ENCODE assay signal across 8 cellular contexts in the genomic region with DNA sequence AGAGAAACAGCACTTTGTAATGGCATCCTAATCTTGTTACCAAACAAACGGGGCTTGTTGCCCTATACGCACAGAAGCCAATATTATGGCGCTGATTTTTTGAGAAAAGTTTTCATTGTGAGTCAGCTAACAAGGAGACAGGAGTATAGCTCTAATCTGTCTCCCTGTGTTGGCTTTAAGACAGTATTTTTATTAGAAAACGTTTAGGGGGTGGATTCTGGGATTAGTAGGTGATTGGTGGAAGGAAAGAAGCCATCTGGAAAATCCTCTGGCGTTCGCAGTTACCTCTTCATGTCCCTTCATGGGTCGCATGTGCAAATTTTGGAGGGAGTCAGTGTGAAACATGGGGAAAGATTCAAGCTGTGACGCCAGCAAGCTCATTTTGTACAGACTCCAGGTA. TPM values are rescaled to one million over a fixed set of nuclear protein-coding genes. Genes with fewer than 3 reads are reported as not detected.
A peak's percentile ranks its signal among the peaks of the same experiment; 100 is the strongest.
DNase-seq lines count a peak whose midpoint lies in the region; ATAC-seq and TF ChIP-seq lines count a peak whose summit lies in the region.

No MANE protein-coding gene starts in this region.

- CTCF ChIA-PET in Calu3 (lab: Charles Lee), result no interaction called here

- H3K36me3 Mint-ChIP-seq in Calu3 (ENCODE audit: insufficient read depth, unreplicated experiment), result peaks cover 28% of the 10 kb centered on the region

- H3K27ac Mint-ChIP-seq in Calu3 (ENCODE audit: unreplicated experiment), result peak overlapping the region; percentile 15

- peak overlapping the region; percentile 85 for H3K27ac ChIP-seq in SJCRH30
- peak overlapping the region; percentile 93 to 98 (median 96) for H3K27ac ChIP-seq in esophagus squamous epithelium
- H3K27ac ChIP-seq in psoas muscle, result peak overlapping the region; percentile 94

- peak overlapping the region; percentile 95 for H3K4me3 Mint-ChIP-seq in Calu3 (ENCODE audit: low read depth, unreplicated experiment)

- peaks cover 23% of the 10 kb centered on the region for H3K4me1 Mint-ChIP-seq in Calu3 (ENCODE audit: low read depth, unreplicated experiment)

- 37 to 43% methylated on average over 8 of the region's 8 CpGs for WGBS in esophagus squamous epithelium, 2 donors
- WGBS in psoas muscle, 3 donors, result 22 to 38% (median 33%) methylated on average over 8 of the region's 8 CpGs

- no peaks in the 10 kb centered on the region for H3K9me3 Mint-ChIP-seq in Calu3 (ENCODE audit: low read depth, unreplicated experiment)

- no peak for TF ChIP-seq POLR2A in esophagus squamous epithelium (IDR thresholded peaks at IDR 0.05)

- H3K27me3 ChIP-seq in SJCRH30 (no peaks in the 10 kb centered on the region), esophagus squamous epithelium (no peaks in the 10 kb centered on the region), psoas muscle (ENCODE audit: insufficient read depth in 3 of 3, low read length in 2 of 3) (no peaks in the 10 kb centered on the region)

- TF ChIP-seq CTCF in Calu3 (IDR thresholded peaks at IDR 0.05; ENCODE audit: unreplicated experiment), result no peak
- TF ChIP-seq CTCF in esophagus squamous epithelium (IDR thresholded peaks at IDR 0.05), result no peak
- TF ChIP-seq CTCF in psoas muscle (IDR thresholded peaks at IDR 0.05), result no peak
- no peak for TF ChIP-seq CTCF in GM20000 (IDR thresholded peaks at IDR 0.05; ENCODE audit: extremely low read depth, missing control alignments)

- peak in 1 of 4 donors; percentile 26 for ATAC-seq in psoas muscle
- ATAC-seq in GM18873 (IDR thresholded peaks at IDR 0.05; ENCODE audit: low FRiP score, unreplicated experiment), result no peak

- intact Hi-C loops in Calu3 (cut with micrococcal nuclease; ENCODE audit: unreplicated experiment), result loop anchor here (10.0 kb wide), 1 partner anchor 409 kb away; no protein-coding TSS in a partner anchor
- intact Hi-C loops in esophagus squamous epithelium (cut with DNase I), result no loop called here
- intact Hi-C loops in psoas muscle (cut with DNase I), result loop anchor here in 1 of 2 donors (10.0 kb wide), 1 partner anchor 189 kb away; the partner anchor contains the start of genes STRADB and TRAK2

- BruUV-seq in Calu3 (replicated peaks; lab: Mats Ljungman, UMichigan), result TSS peak; percentile 26

- no peaks in the 10 kb centered on the region for H3K27me3 Mint-ChIP-seq in Calu3 (ENCODE audit: unreplicated experiment)

- H3K36me3 ChIP-seq in SJCRH30 (0 out of 2 replicates have a peak, but pooled peaks cover 2% of the 10 kb centered on the region), esophagus squamous epithelium (peaks cover 0 to 7% (median 0%) of the 10 kb centered on the region in 3 donors), psoas muscle (ENCODE audit: insufficient read depth in 1 of 2, low read depth in 1 of 2) (peaks cover 0 to 6% of the 10 kb centered on the region in 2 donors)

- H3K4me3 ChIP-seq in SJCRH30 (peak overlapping the region; percentile 76), esophagus squamous epithelium (peak overlapping the region; percentile 68 to 85 (median 82)), psoas muscle (peak overlapping the region; percentile 93)

- H3K9me3 ChIP-seq in SJCRH30 (replicated peaks), result no peaks in the 10 kb centered on the region
- no peaks in the 10 kb centered on the region for H3K9me3 ChIP-seq in esophagus squamous epithelium
- H3K9me3 ChIP-seq in psoas muscle, result no peaks in the 10 kb centered on the region

- no peaks in the 10 kb centered on the region for H3K4me1 ChIP-seq in SJCRH30
- peaks cover 5 to 39% (median 9%) of the 10 kb centered on the region in 3 donors for H3K4me1 ChIP-seq in esophagus squamous epithelium
- H3K4me1 ChIP-seq in psoas muscle, result peaks cover 14% of the 10 kb centered on the region

- no peak for DNase-seq in Calu3
- peak; percentile 29 to 55 for DNase-seq in SJCRH30
- no peak for DNase-seq in esophagus squamous epithelium (lab: John Stamatoyannopoulos, UW)
- DNase-seq in psoas muscle, result no peak
- no peak for DNase-seq in effector CD4-positive, alpha-beta T cell
- no peak for DNase-seq in GM20000 (ENCODE audit: low spot score)
- DNase-seq in SIG-M5 treated with dmso at 0.1 percent for 504 hours (lab: John Stamatoyannopoulos, UW; ENCODE audit: unreplicated experiment), result no peak

RNA-seq across cellular contexts. Expression of gene TMEM237, which starts 0.7 kb away (rescaled TPM):
- 19.9 and 27.1 TPM in 2 replicates for total RNA-seq in Calu3 (2022)
- 51.7 and 55.1 TPM in 2 replicates for total RNA-seq in SJCRH30 (2014; rRNA removed; shearing (Covaris generic))
- total RNA-seq in esophagus squamous epithelium, result 10 to 100 TPM; 12.8 to 43.3 (median 26.8) TPM
- 10 to 100 TPM in 3 of 4 donors, 1 to 10 TPM in 1; 9.7 to 19.5 (median 15.8) TPM for total RNA-seq in psoas muscle
- 10 to 100 TPM in 2 of 3 donors, 1 to 10 TPM in 1; 7.0 to 13.9 (median 11.6) TPM for polyA plus RNA-seq in psoas muscle

RNA-seq across cellular contexts. Expression of gene MPP4, which starts 54.4 kb away (rescaled TPM):
- total RNA-seq in Calu3 (2022) (0.44 TPM in 1 of 2 replicates, not detected in the other), esophagus squamous epithelium (under 1 TPM in 1 of 4 donors, not detected in 3; 0.19 TPM), psoas muscle (under 1 TPM in 2 of 4 donors, not detected in 2; 0.17 to 0.34 TPM)
- total RNA-seq in SJCRH30 (2014; rRNA removed; shearing (Covaris generic)), result 0.05 and 0.24 TPM in 2 replicates
- under 1 TPM; 0.06 to 0.25 (median 0.06) TPM for polyA plus RNA-seq in psoas muscle

Comparison
In these comparisons a context has a peak if more than half of its experiments do, and no peak if none do; other contexts are left out.
1. DNase-seq: peak in SJCRH30 (2 of 2); none in Calu3 (single experiment), esophagus squamous epithelium (single experiment), psoas muscle (0 of 2), effector CD4-positive, alpha-beta T cell (single experiment), GM20000 (single experiment) and SIG-M5 treated with dmso at 0.1 percent for 504 hours (single experiment).
2. Peak in every context shown above with its lines, with median percentiles within 50 percentile points of each other: H3K27ac ChIP-seq and H3K4me3 ChIP-seq.